18 cellular contexts compared by ENCODE assay signal in genomic region chr18:78571063-78571785, GRCh38.
DNase-seq lines count a peak whose midpoint lies in the region; ATAC-seq and TF ChIP-seq lines count a peak whose summit lies in the region.
"Had no signal": no experiment of that assay in that cellular context is flagged by ENCODE, and none has a peak within 500 bp of the region (broad histone marks: within the 10 kb centered on the region; RNA-seq: fewer than 3 reads in every experiment).

No MANE protein-coding gene starts in this region.

- H3K9me3 ChIP-seq in esophagus muscularis mucosa = peaks cover 0 to 32% (median 23%) of the 10 kb centered on the region in 4 donors
- H3K9me3 ChIP-seq: A549, Caco-2 had no signal

- H3K36me3 Mint-ChIP-seq in chondrocyte (ENCODE audit: low read depth) = peaks cover 2% of the 10 kb centered on the region
- H3K36me3 Mint-ChIP-seq: CD8-positive, alpha-beta T cell had no signal

- no peaks in the 10 kb centered on the region for H3K4me1 ChIP-seq in esophagus muscularis mucosa
- H3K4me1 ChIP-seq: A549, Caco-2 had no signal

- WGBS in esophagus muscularis mucosa = 95% methylated on average over 13 of the region's 13 CpGs

- no peak for ATAC-seq in HG03025 (IDR thresholded peaks at IDR 0.05; ENCODE audit: low FRiP score, unreplicated experiment)
- ATAC-seq: A549; CD8-positive, alpha-beta T cell had no signal

- no peak overlapping the region for H3K4me3 ChIP-seq in esophagus muscularis mucosa
- H3K4me3 ChIP-seq: A549; BLaER1 treated with 17β-estradiol and CSF1 and Interleukin-3, amounts not matched to agents 10 nM and 100 nM had no signal

- H3K27me3 Mint-ChIP-seq in chondrocyte (ENCODE audit: low read depth) = no peaks in the 10 kb centered on the region
- H3K27me3 Mint-ChIP-seq: B cell; CD4-positive, alpha-beta T cell had no signal

- intact Hi-C loops in esophagus muscularis mucosa (cut with DNase I) = no loop called here

- TF ChIP-seq EP300 in esophagus muscularis mucosa (IDR thresholded peaks at IDR 0.05) = no peak

- no peak overlapping the region for H3K27ac Mint-ChIP-seq in chondrocyte (ENCODE audit: unreplicated experiment)
- H3K27ac Mint-ChIP-seq: B cell; CD4-positive, alpha-beta T cell; CD8-positive, alpha-beta T cell had no signal

- peak; percentile 9 for DNase-seq in activated CD8-positive, alpha-beta memory T cell treated with anti-CD3 and anti-CD28 coated beads for 24 hours
- no peak for DNase-seq in activated CD8-positive, alpha-beta memory T cell treated with anti-CD3 and anti-CD28 coated beads, Interleukin-2, amount 50 U/mL, for 48 hours
- DNase-seq in chondrocyte (ENCODE audit: low spot score) (peak; percentile 67), esophagus muscularis mucosa (ENCODE audit: extremely low spot score) (peak; percentile 77), NCI-H2107 treated with DMSO at 0.1 percent for 48 hours (lab: John Stamatoyannopoulos, UW; ENCODE audit: unreplicated experiment) (no peak)
- DNase-seq: AML-193; Caco-2; Calu3; CD4-positive, alpha-beta T cell; CD8-positive, alpha-beta T cell; DMS79 treated with DMSO at 0.1 percent for 48 hours; GF-D8 had no signal

- no peak overlapping the region for H3K4me3 Mint-ChIP-seq in chondrocyte (ENCODE audit: unreplicated experiment)
- H3K4me3 Mint-ChIP-seq: B cell; CD4-positive, alpha-beta T cell; CD8-positive, alpha-beta T cell had no signal

- H3K4me1 Mint-ChIP-seq in chondrocyte (ENCODE audit: low read depth) = no peaks in the 10 kb centered on the region
- H3K4me1 Mint-ChIP-seq: B cell had no signal

- H3K36me3 ChIP-seq in esophagus muscularis mucosa = no peaks in the 10 kb centered on the region

- H3K27me3 ChIP-seq in esophagus muscularis mucosa = no peaks in the 10 kb centered on the region
- H3K27me3 ChIP-seq: BLaER1 treated with 17β-estradiol and CSF1 and Interleukin-3, amounts not matched to agents 10 nM and 100 nM had no signal

- no peak for TF ChIP-seq CTCF in chondrocyte (IDR thresholded peaks at IDR 0.05)
- TF ChIP-seq CTCF in esophagus muscularis mucosa (IDR thresholded peaks at IDR 0.05) = no peak

- TF ChIP-seq POLR2A in esophagus muscularis mucosa (IDR thresholded peaks at IDR 0.05; ENCODE audit: low read depth) = no peak

- H3K27ac ChIP-seq in esophagus muscularis mucosa (replicated peaks in 1 of 4) = no peak overlapping the region
- H3K27ac ChIP-seq: 22Rv1; A549; BLaER1 treated with 17β-estradiol and CSF1 and Interleukin-3, amounts not matched to agents 10 nM and 100 nM; C4-2B had no signal

- peaks cover 67% of the 10 kb centered on the region for H3K9me3 Mint-ChIP-seq in chondrocyte (ENCODE audit: low read depth)

Comparison
In these comparisons a context has a peak if more than half of its experiments do, and no peak if none do; other contexts are left out.
1. DNase-seq: peak in activated CD8-positive, alpha-beta memory T cell treated with anti-CD3 and anti-CD28 coated beads for 24 hours (single experiment), chondrocyte (single experiment) and esophagus muscularis mucosa (single experiment); none in activated CD8-positive, alpha-beta memory T cell treated with anti-CD3 and anti-CD28 coated beads, Interleukin-2, amount 50 U/mL, for 48 hours (single experiment) and NCI-H2107 treated with DMSO at 0.1 percent for 48 hours (single experiment).